In genomic region chr13:112444001-112444311, GRCh38 we compare ENCODE assay signal across 8 cellular contexts.
DNase-seq lines count a peak whose midpoint lies in the region; ATAC-seq and TF ChIP-seq lines count a peak whose summit lies in the region.

No MANE protein-coding gene starts in this region.

- no peak overlapping the region for H3K4me2 ChIP-seq in SU-DHL-6 (ENCODE audit: low read depth, low read length, poor library complexity, severe bottlenecking)

- TF ChIP-seq CTCF in SU-DHL-6 (IDR thresholded peaks at IDR 0.05; ENCODE audit: insufficient read depth, low read length, poor library complexity, severe bottlenecking) (peak; percentile 60), lung (IDR thresholded peaks at IDR 0.05; ENCODE audit: control extremely low read depth, extremely low read depth) (peak; percentile 62)

- no peaks in the 10 kb centered on the region for H3F3A ChIP-seq in SU-DHL-6 (ENCODE audit: insufficient read depth)

- H3K27ac ChIP-seq in SU-DHL-6 (ENCODE audit: low read depth, low read length) (no peak overlapping the region), lung (ENCODE audit: low read depth in 1 of 2, low read length in 1 of 2) (no peak overlapping the region)

- H3K9me3 ChIP-seq in SU-DHL-6 (ENCODE audit: insufficient read depth, low read length) (no peaks in the 10 kb centered on the region), lung (ENCODE audit: control insufficient read depth in 2 of 2, insufficient read depth in 1 of 2, low read length in 1 of 2) (peaks cover 0 to 3% of the 10 kb centered on the region in 2 donors)

- peak; percentile 63 for DNase-seq in DMS153 (lab: John Stamatoyannopoulos, UW)
- DNase-seq in NAMALWA (ENCODE audit: low spot score): peak; percentile 73
- peak; percentile 92 for DNase-seq in ecto neural progenitor cell (ENCODE audit: low spot score)
- peak; percentile 69 for DNase-seq in lung (ENCODE audit: low spot score)
- peak; percentile 20 for DNase-seq in stimulated activated CD8-positive, alpha-beta memory T cell treated with anti-CD3 and anti-CD28 coated beads, Interleukin-7, amount 100 ng/mL, for 24 hours (ENCODE audit: low read depth)

- H3K27me3 ChIP-seq in SU-DHL-6 (ENCODE audit: low read length) (no peaks in the 10 kb centered on the region), lung (ENCODE audit: control insufficient read depth, insufficient read depth) (peaks cover 11% of the 10 kb centered on the region)

- H4K20me1 ChIP-seq in SU-DHL-6 (ENCODE audit: low read depth, low read length): no peaks in the 10 kb centered on the region

- no peaks in the 10 kb centered on the region for H3K79me2 ChIP-seq in SU-DHL-6 (ENCODE audit: insufficient read depth, low read length)

- H3K9me2 ChIP-seq in SU-DHL-6 (replicated peaks; ENCODE audit: insufficient read depth, low read length): no peaks in the 10 kb centered on the region

- H3K9ac ChIP-seq in SU-DHL-6 (ENCODE audit: low read length): no peak overlapping the region

- no peaks in the 10 kb centered on the region for H3K4me1 ChIP-seq in lung (ENCODE audit: control insufficient read depth in 2 of 2, insufficient read depth in 2 of 2, low read length in 2 of 2)

- no peaks in the 10 kb centered on the region for H3K36me3 ChIP-seq in SU-DHL-6 (ENCODE audit: low read length)
- H3K36me3 ChIP-seq in lung (ENCODE audit: control insufficient read depth in 2 of 2, insufficient read depth in 2 of 2, low read length in 2 of 2): no peaks in the 10 kb centered on the region

- no peak overlapping the region for H2AFZ ChIP-seq in SU-DHL-6 (ENCODE audit: low read depth, low read length, severe bottlenecking)

- 3 to 5% methylated on average over 10 of the region's 10 CpGs for WGBS in lung, 2 donors

- no peak overlapping the region for H3K4me3 ChIP-seq in SU-DHL-6 (ENCODE audit: insufficient read depth, low read length, poor library complexity, severe bottlenecking)
- H3K4me3 ChIP-seq in lung: no peak overlapping the region

- ATAC-seq in GM21529 (IDR thresholded peaks at IDR 0.05; ENCODE audit: unreplicated experiment): peak; percentile 70
- ATAC-seq in lung (ENCODE audit: insufficient read depth, low FRiP score): peak; percentile 85
- no peak for ATAC-seq in GM19328 (IDR thresholded peaks at IDR 0.05; ENCODE audit: unreplicated experiment)

Comparison
In these comparisons a context has a peak if more than half of its experiments do, and no peak if none do; other contexts are left out.
1. DNase-seq: peak in every context shown above with its lines; median percentile 92 in ecto neural progenitor cell; 73 in NAMALWA; 69 in lung; 63 in DMS153; 20 in stimulated activated CD8-positive, alpha-beta memory T cell treated with anti-CD3 and anti-CD28 coated beads, Interleukin-7, amount 100 ng/mL, for 24 hours.